Comparison of ENCODE assay signal across 1 cellular context in the genomic region with DNA sequence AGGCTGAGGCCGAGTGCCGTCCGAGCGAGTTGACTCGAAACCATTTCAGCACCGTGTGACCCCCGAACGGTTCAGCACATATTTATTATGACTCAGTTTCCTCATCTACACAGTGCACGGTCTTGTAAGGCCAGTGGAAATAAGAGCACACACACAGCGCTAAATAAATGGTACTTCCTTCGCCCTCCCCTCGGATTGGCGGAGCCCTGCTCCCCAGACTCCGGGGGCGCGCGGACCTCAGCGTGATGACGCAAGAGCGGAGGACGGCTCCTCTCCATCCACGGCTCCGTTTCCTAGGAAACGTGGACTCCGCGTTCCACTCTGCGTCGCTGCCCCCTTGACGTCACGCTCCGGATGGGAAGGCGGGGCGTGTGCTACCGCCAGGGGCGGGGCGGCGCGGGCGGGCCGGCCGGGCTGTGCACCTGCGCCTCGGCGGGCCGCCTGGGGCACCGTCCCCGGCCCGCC.
TF ChIP-seq lines count a peak whose summit lies in the region.

A gene with protein sequence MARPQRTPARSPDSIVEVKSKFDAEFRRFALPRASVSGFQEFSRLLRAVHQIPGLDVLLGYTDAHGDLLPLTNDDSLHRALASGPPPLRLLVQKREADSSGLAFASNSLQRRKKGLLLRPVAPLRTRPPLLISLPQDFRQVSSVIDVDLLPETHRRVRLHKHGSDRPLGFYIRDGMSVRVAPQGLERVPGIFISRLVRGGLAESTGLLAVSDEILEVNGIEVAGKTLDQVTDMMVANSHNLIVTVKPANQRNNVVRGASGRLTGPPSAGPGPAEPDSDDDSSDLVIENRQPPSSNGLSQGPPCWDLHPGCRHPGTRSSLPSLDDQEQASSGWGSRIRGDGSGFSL (plus strand): TSS at position 397 of the 465 bp plus-strand sequence. CDS start 79 bp downstream, outside the sequence.

TF ChIP-seq in IMR-90, 13 proteins besides CTCF, POLR2A, EP300 and RAD21 (continued from another document):
- TF ChIP-seq MAFK (IDR thresholded peaks at IDR 0.05; ENCODE audit: low read depth, low read length) (no peak), CEBPB (IDR thresholded peaks at IDR 0.05; ENCODE audit: low read depth, low read length) (peak; percentile 100), RCOR1 (IDR thresholded peaks at IDR 0.05; ENCODE audit: insufficient replicate concordance, low read length) (no peak), SMC3 (IDR thresholded peaks at IDR 0.05; ENCODE audit: low read depth, low read length) (no peak), BHLHE40 (IDR thresholded peaks at IDR 0.05; ENCODE audit: low read depth, low read length) (no peak), NFE2L2 (IDR thresholded peaks at IDR 0.05; ENCODE audit: low read depth, low read length) (no peak), CHD1 (IDR thresholded peaks at IDR 0.05; ENCODE audit: low read depth, low read length) (no peak), MXI1 (IDR thresholded peaks at IDR 0.05; ENCODE audit: borderline replicate concordance, low read depth, low read length) (no peak), RFX5 (IDR thresholded peaks at IDR 0.05; ENCODE audit: low read depth, low read length) (no peak; the same call in 1 of the 2 replicates), FOS (IDR thresholded peaks at IDR 0.05; ENCODE audit: low read depth, low read length) (no peak)
- TF ChIP-seq, protein P1, sequence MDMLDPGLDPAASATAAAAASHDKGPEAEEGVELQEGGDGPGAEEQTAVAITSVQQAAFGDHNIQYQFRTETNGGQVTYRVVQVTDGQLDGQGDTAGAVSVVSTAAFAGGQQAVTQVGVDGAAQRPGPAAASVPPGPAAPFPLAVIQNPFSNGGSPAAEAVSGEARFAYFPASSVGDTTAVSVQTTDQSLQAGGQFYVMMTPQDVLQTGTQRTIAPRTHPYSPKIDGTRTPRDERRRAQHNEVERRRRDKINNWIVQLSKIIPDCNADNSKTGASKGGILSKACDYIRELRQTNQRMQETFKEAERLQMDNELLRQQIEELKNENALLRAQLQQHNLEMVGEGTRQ (IDR thresholded peaks at IDR 0.05; ENCODE audit: low read depth, low read length) = 0 out of 2 replicates have a peak, but pooled peaks have one; percentile 29
- TF ChIP-seq, protein P2, sequence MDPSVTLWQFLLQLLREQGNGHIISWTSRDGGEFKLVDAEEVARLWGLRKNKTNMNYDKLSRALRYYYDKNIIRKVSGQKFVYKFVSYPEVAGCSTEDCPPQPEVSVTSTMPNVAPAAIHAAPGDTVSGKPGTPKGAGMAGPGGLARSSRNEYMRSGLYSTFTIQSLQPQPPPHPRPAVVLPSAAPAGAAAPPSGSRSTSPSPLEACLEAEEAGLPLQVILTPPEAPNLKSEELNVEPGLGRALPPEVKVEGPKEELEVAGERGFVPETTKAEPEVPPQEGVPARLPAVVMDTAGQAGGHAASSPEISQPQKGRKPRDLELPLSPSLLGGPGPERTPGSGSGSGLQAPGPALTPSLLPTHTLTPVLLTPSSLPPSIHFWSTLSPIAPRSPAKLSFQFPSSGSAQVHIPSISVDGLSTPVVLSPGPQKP (IDR thresholded peaks at IDR 0.05; ENCODE audit: borderline replicate concordance, low read depth, low read length) = no peak
